ENCODE assay signal across 8 cellular contexts in the genomic region with DNA sequence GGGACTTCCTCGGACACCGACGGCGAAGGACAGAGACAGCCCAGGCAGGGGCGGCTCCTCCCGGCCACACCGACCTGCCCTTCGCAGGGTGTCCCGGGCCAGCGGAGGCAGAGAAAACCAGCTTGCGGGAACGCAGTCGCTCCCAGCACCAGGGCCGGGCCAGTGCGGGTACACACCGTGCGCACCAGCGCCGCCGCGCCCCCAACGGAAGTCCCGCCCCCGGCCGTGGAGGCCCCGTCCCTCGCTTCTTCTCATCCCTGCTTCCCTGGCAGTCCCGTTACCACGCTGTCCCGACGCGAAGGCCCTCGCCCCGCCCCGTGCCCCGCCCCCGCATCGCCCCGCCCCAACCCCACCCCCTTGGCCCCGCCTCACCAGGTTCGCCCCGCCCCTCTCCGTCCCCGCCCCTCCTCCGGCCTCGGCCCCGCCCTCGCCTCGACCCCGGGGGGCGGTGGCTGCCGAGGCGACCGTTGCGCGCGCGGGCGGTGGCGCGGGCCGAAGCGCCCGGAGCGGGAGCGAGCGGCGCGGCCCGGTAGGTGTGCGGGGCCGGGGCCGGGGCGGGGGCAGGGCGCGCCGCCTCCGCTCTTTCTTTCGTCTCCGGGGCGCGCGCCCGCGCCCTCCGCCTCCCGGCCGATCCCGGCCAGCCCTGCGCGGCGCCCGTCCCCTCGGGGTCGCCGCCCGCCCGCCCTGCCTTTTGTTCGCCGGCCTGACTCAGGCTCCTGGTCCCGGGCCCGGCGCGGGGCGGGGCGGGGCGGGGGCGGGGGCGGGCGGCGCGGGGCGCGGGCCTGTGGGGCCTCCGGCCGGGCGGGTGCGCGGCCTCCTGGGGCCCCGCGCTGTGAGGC. TPM values are rescaled to one million over a fixed set of nuclear protein-coding genes. Genes with fewer than 3 reads are reported as not detected.
DNase-seq lines count a peak whose midpoint lies in the region; ATAC-seq and TF ChIP-seq lines count a peak whose summit lies in the region.

A gene with protein sequence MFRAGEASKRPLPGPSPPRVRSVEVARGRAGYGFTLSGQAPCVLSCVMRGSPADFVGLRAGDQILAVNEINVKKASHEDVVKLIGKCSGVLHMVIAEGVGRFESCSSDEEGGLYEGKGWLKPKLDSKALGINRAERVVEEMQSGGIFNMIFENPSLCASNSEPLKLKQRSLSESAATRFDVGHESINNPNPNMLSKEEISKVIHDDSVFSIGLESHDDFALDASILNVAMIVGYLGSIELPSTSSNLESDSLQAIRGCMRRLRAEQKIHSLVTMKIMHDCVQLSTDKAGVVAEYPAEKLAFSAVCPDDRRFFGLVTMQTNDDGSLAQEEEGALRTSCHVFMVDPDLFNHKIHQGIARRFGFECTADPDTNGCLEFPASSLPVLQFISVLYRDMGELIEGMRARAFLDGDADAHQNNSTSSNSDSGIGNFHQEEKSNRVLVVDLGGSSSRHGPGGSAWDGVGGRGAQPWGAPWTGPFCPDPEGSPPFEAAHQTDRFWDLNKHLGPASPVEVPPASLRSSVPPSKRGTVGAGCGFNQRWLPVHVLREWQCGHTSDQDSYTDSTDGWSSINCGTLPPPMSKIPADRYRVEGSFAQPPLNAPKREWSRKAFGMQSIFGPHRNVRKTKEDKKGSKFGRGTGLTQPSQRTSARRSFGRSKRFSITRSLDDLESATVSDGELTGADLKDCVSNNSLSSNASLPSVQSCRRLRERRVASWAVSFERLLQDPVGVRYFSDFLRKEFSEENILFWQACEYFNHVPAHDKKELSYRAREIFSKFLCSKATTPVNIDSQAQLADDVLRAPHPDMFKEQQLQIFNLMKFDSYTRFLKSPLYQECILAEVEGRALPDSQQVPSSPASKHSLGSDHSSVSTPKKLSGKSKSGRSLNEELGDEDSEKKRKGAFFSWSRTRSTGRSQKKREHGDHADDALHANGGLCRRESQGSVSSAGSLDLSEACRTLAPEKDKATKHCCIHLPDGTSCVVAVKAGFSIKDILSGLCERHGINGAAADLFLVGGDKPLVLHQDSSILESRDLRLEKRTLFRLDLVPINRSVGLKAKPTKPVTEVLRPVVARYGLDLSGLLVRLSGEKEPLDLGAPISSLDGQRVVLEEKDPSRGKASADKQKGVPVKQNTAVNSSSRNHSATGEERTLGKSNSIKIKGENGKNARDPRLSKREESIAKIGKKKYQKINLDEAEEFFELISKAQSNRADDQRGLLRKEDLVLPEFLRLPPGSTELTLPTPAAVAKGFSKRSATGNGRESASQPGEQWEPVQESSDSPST (N-terminal part only) (plus strand): TSS at position 451 of the 839 bp plus-strand sequence. CDS start 23,150 bp downstream, outside the sequence.

- intact Hi-C loops in left ventricle myocardium superior (cut with micrococcal nuclease) (no loop called here), prostate gland (cut with DNase I) (no loop called here), upper lobe of right lung (cut with DNase I) (no loop called here)

- H3K4me1 Mint-ChIP-seq in T-helper 17 cell: peaks cover 15% of the 10 kb centered on the region

- H3K4me1 ChIP-seq in prostate gland (replicated peaks) (no peaks in the 10 kb centered on the region), upper lobe of right lung (peaks cover 20% of the 10 kb centered on the region)

- peak; percentile 81 for DNase-seq in GM04504 (ENCODE audit: low read depth)
- peak; percentile 58 for DNase-seq in NCI-H1417 treated with DMSO at 0.1 percent for 48 hours (lab: John Stamatoyannopoulos, UW)
- DNase-seq in T-helper 17 cell: peak; percentile 62 to 86 (median 85)
- peak; percentile 97 for DNase-seq in left ventricle myocardium superior
- DNase-seq in prostate gland (ENCODE audit: low spot score): peak; percentile 97
- DNase-seq in upper lobe of right lung: peak; percentile 98

- WGBS in prostate gland: 2% methylated on average over 49 of the region's 121 CpGs

- peak; percentile 93 for TF ChIP-seq POLR2A in prostate gland (IDR thresholded peaks at IDR 0.05)

- H3K27me3 ChIP-seq in prostate gland (replicated peaks; ENCODE audit: insufficient read depth) (no peaks in the 10 kb centered on the region), upper lobe of right lung (no peaks in the 10 kb centered on the region)

- H3K27me3 Mint-ChIP-seq in T-helper 17 cell: peaks cover 21% of the 10 kb centered on the region

- no peaks in the 10 kb centered on the region for H3K36me3 Mint-ChIP-seq in T-helper 17 cell (ENCODE audit: low read depth)

- H3K4me3 Mint-ChIP-seq in T-helper 17 cell: peak within 1 kb of the TSS; percentile 98

- TF ChIP-seq CTCF in prostate gland (IDR thresholded peaks at IDR 0.05): peak in 1 of 4 experiments; percentile 6
- no peak for TF ChIP-seq CTCF in upper lobe of right lung (IDR thresholded peaks at IDR 0.05)

- H3K27ac Mint-ChIP-seq in T-helper 17 cell: peak within 1 kb of the TSS; percentile 81

- peak within 1 kb of the TSS; percentile 81 for H3K27ac ChIP-seq in angular gyrus (ENCODE audit: low read depth, low read length)
- peak within 1 kb of the TSS; percentile 92 to 95 for H3K27ac ChIP-seq in prostate gland
- peak within 1 kb of the TSS; percentile 91 for H3K27ac ChIP-seq in upper lobe of right lung

- ATAC-seq in HG02678 (IDR thresholded peaks at IDR 0.05; ENCODE audit: unreplicated experiment) (peak; percentile 82), T-helper 17 cell (peak; percentile 82), left ventricle myocardium superior (peak; percentile 96), upper lobe of right lung (peak; percentile 94)

- H3K4me3 ChIP-seq in prostate gland (peak within 1 kb of the TSS; percentile 72 to 77), upper lobe of right lung (peak within 1 kb of the TSS; percentile 76)

- H3K36me3 ChIP-seq in prostate gland: no peaks in the 10 kb centered on the region
- H3K36me3 ChIP-seq in upper lobe of right lung: no peaks in the 10 kb centered on the region

- H3K9me3 ChIP-seq in T-helper 17 cell (ENCODE audit: control insufficient read depth, low read length, poor library complexity, severe bottlenecking): no peaks in the 10 kb centered on the region
- no peaks in the 10 kb centered on the region for H3K9me3 ChIP-seq in prostate gland
- no peaks in the 10 kb centered on the region for H3K9me3 ChIP-seq in upper lobe of right lung

RNA-seq across cellular contexts. Expression of the gene that starts here (rescaled TPM):
- total RNA-seq in T-helper 17 cell (1 to 10 TPM; 4.0 to 5.0 TPM), left ventricle myocardium superior (14.6 TPM), prostate gland (10 to 100 TPM; 33.7 to 36.5 TPM), upper lobe of right lung (58.2 TPM)

Comparison
In these comparisons a context has a peak if more than half of its experiments do, and no peak if none do; other contexts are left out.
1. Peak in every context shown above with its lines: DNase-seq, ATAC-seq, H3K4me3 ChIP-seq and H3K27ac ChIP-seq.